ENCODE assay signal across 10 cellular contexts in the genomic region with DNA sequence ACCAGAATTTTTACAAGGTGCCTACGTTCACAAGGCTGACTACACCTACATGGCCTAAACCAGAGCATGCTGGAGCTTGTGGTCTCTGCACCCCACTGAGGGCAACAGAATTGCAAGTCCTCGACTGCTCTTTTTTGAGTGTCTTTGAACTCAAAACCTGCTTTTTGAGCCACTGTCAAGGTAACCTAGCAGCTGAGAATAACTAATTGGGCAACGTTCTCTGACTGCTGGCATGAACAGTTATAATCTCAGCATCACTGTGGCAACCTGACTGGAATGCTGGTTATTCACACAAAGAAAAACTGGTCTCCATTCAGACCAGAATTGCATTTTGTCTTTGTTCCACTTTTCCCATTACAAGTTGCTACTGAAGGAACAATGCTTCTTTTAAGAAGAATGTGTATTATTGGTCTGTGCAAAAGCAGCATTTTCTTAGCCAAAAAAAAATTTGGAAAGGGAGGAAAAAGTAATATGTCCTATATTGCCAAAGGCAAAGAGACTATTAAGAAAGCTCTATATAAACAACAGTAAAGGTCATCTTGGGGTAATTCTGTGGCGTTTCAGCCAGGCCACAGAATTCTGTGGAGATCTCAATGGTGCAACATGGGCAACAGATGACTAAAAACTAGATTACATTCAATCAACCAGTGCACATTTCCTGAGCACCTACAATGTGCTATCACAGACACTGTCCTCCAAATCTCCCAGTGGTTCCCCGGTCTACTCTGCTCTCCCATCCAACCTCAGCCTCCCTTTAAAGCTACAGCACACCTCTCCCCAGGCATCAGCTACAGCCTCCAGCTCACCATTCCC.
A peak's percentile ranks its signal among the peaks of the same experiment; 100 is the strongest.
DNase-seq lines count a peak whose midpoint lies in the region; ATAC-seq, FAIRE-seq and TF ChIP-seq lines count a peak whose summit lies in the region.
"Had no signal": no experiment of that assay in that cellular context is flagged by ENCODE, and none has a peak within 500 bp of the region (broad histone marks: within the 10 kb centered on the region; RNA-seq: fewer than 3 reads in every experiment).

No MANE protein-coding gene starts in this region.

- H4K8ac ChIP-seq in H1 (ENCODE audit: extremely low read depth, insufficient read depth, low read length), result no peak overlapping the region

- no peak overlapping the region for H2BK120ac ChIP-seq in H1 (replicated peaks; ENCODE audit: low read depth, low read length)

- H3K36me3 ChIP-seq in H1 (ENCODE audit: control insufficient read depth in 2 of 4, insufficient read depth in 4 of 4, low read length in 3 of 4), result no peaks in the 10 kb centered on the region
- H3K36me3 ChIP-seq in CD8-positive, alpha-beta memory T cell (ENCODE audit: insufficient read depth, low read length), result no peaks in the 10 kb centered on the region

- no peak for TF ChIP-seq POLR2A in H1 (IDR thresholded peaks at IDR 0.05; ENCODE audit: control extremely low read depth in 1 of 2, low read depth in 2 of 2, low read length in 2 of 2)

- peak overlapping the region in 2 of 8 donors; percentile 17 to 50 for H3K27ac Mint-ChIP-seq in CD8-positive, alpha-beta memory T cell
- H3K27ac Mint-ChIP-seq: activated CD8-positive, alpha-beta T cell treated with anti-CD3 and anti-CD28 coated beads, Interleukin-2, amount 10 ng/mL, durations not matched to agents 7 days and 5 days had no signal

- H2BK5ac ChIP-seq in H1 (ENCODE audit: low read depth, low read length), result no peak overlapping the region; the same call in 1 of the 2 replicates

- no peak overlapping the region for H2BK15ac ChIP-seq in H1 (ENCODE audit: low read length)

- H3K27ac ChIP-seq in H1 (ENCODE audit: low read depth, low read length), result no peak overlapping the region
- no peak overlapping the region for H3K27ac ChIP-seq in CD8-positive, alpha-beta memory T cell (ENCODE audit: low read depth, low read length)

- peak; percentile 71 for ATAC-seq in GM19351 (IDR thresholded peaks at IDR 0.05; ENCODE audit: unreplicated experiment)
- no peak for ATAC-seq in GM19397 (IDR thresholded peaks at IDR 0.05; ENCODE audit: unreplicated experiment)
- ATAC-seq: activated CD8-positive, alpha-beta T cell treated with anti-CD3 and anti-CD28 coated beads, Interleukin-2, amount 10 ng/mL, durations not matched to agents 7 days and 5 days had no signal

- peaks cover 0 to 2% of the 10 kb centered on the region in 2 experiments for H4K20me1 ChIP-seq in H1 (replicated peaks in 1 of 2; ENCODE audit: control insufficient read depth in 1 of 2, insufficient read depth in 2 of 2, low read length in 2 of 2)

- H4K91ac ChIP-seq in H1 (replicated peaks; ENCODE audit: insufficient read length, low read length), result no peak overlapping the region

- H3K14ac ChIP-seq in H1 (ENCODE audit: insufficient read length), result no peak overlapping the region

- peak overlapping the region; percentile 68 for H2BK12ac ChIP-seq in H1 (ENCODE audit: low read depth, low read length)

- H3K23ac ChIP-seq in H1 (ENCODE audit: insufficient read length), result no peak overlapping the region

- H3K27me3 Mint-ChIP-seq in CD8-positive, alpha-beta memory T cell, result no peaks in the 10 kb centered on the region

- H3K56ac ChIP-seq in H1 (replicated peaks; ENCODE audit: insufficient read length, low read depth, low read length), result no peak overlapping the region

- H2AFZ ChIP-seq in H1 (ENCODE audit: low read length), result no peak overlapping the region

- H3K4me3 ChIP-seq in H1 (ENCODE audit: extremely low read depth in 1 of 4, insufficient read depth in 2 of 4, low read depth in 3 of 4, low read length in 4 of 4), result no peak overlapping the region
- no peak overlapping the region for H3K4me3 ChIP-seq in CD8-positive, alpha-beta memory T cell (ENCODE audit: low read length)

- CTCF ChIA-PET in H1 (lab: Charles Lee; ENCODE audit: partially characterized antibody), result interaction anchor here (0.8 to 3.5 kb wide), 6 partner anchors 9 to 70 kb away, joined by 3 to 18 read pairs (median 4); no protein-coding TSS in a partner anchor
- CTCF ChIA-PET in CD8-positive, alpha-beta memory T cell (lab: Charles Lee), result interaction anchor here (1.3 kb wide), 1 partner anchor 196 kb away, joined by 3 read pairs; no protein-coding TSS in a partner anchor

- POLR2A ChIA-PET in H1 (lab: Charles Lee; ENCODE audit: partially characterized antibody), result interaction anchor here (0.7 to 1.5 kb wide), 3 partner anchors 10 to 177 kb away, joined by 3 to 5 read pairs (median 3); no protein-coding TSS in a partner anchor
- POLR2A ChIA-PET in CD8-positive, alpha-beta memory T cell (lab: Charles Lee), result no interaction called here

- WGBS in H1 (ENCODE audit: extremely low coverage in 1 of 2, insufficient coverage in 1 of 2, insufficient read length in 1 of 2, insufficient replicate concordance in 2 of 2, low coverage in 1 of 2, low lambda C conversion rate in 2 of 2, missing lambda C conversion rate in 1 of 2), 2 experiments, result 46% methylated on average over 5 of the region's 5 CpGs; no CpG with 5 or more reads in 1 of the 2 experiments

- no peak overlapping the region for H3K4ac ChIP-seq in H1 (replicated peaks; ENCODE audit: insufficient read length, low read depth, low read length)

- TF ChIP-seq RAD21 in H1 (IDR thresholded peaks at IDR 0.05 in 1 of 2, conservative IDR thresholded peaks at IDR 0.05 in 1 of 2; ENCODE audit: low read depth in 2 of 2, low read length in 2 of 2), result no peak

- TF ChIP-seq EP300 in H1 (IDR thresholded peaks at IDR 0.05; ENCODE audit: borderline replicate concordance in 1 of 2, low read depth in 2 of 2, low read length in 2 of 2), result no peak

- no peak overlapping the region for H3K18ac ChIP-seq in H1 (ENCODE audit: extremely low read depth, low read length)

- no peaks in the 10 kb centered on the region for H3K27me3 ChIP-seq in H1 (replicated peaks in 1 of 4; ENCODE audit: control insufficient read depth in 3 of 4, extremely low read depth in 1 of 4, insufficient read depth in 3 of 4, low read length in 3 of 4)
- H3K27me3 ChIP-seq in CD8-positive, alpha-beta memory T cell (ENCODE audit: insufficient read depth, low read length, poor library complexity, severe bottlenecking), result no peaks in the 10 kb centered on the region

- peaks cover 65 to 89% (median 89%) of the 10 kb centered on the region in 3 donors for H3K4me1 Mint-ChIP-seq in CD8-positive, alpha-beta memory T cell

- H3K4me2 ChIP-seq in H1 (ENCODE audit: insufficient read depth in 1 of 2, low read depth in 2 of 2, low read length in 2 of 2), result peak overlapping the region; percentile 39 to 63

- no peak overlapping the region for H4K5ac ChIP-seq in H1 (ENCODE audit: insufficient read length, low read depth, low read length)

- H3K36me3 Mint-ChIP-seq in CD8-positive, alpha-beta memory T cell, result peaks cover 0 to 6% (median 4%) of the 10 kb centered on the region in 3 donors

- peaks cover 0 to 46% of the 10 kb centered on the region in 2 experiments; a peak in 2 of 4 replicates for H3K79me2 ChIP-seq in H1 (ENCODE audit: control insufficient read depth in 1 of 2, insufficient read depth in 2 of 2, low read length in 2 of 2)

- no peaks in the 10 kb centered on the region for H3K9me3 Mint-ChIP-seq in CD8-positive, alpha-beta memory T cell

- no peaks in the 10 kb centered on the region; the same call in 1 of the 2 replicates for H3K23me2 ChIP-seq in H1 (ENCODE audit: low read depth, low read length)

- no peak for FAIRE-seq in H1 (lab: Jason Lieb, UNC)
- FAIRE-seq: HTR-8/SVneo had no signal

- no peak for TF ChIP-seq CTCF in H1 (IDR thresholded peaks at IDR 0.05; ENCODE audit: control extremely low read depth in 1 of 3, insufficient read depth in 1 of 3, low read depth in 1 of 3, low read length in 3 of 3)

- H2AK5ac ChIP-seq in H1 (ENCODE audit: low read depth, low read length), result no peak overlapping the region

- H3K79me1 ChIP-seq in H1 (ENCODE audit: low read depth, low read length), result peaks cover 2% of the 10 kb centered on the region; the same call in 1 of the 2 replicates

- peaks cover 0 to 23% (median 18%) of the 10 kb centered on the region in 4 experiments; a peak in 4 of 7 replicates for H3K4me1 ChIP-seq in H1 (replicated peaks in 1 of 4; ENCODE audit: control insufficient read depth in 3 of 4, insufficient read depth in 4 of 4, low read length in 3 of 4)
- peaks cover 34% of the 10 kb centered on the region for H3K4me1 ChIP-seq in CD8-positive, alpha-beta memory T cell (ENCODE audit: insufficient read depth, low read length)

- H3K9ac ChIP-seq in H1 (replicated peaks in 1 of 4; ENCODE audit: extremely low read depth in 1 of 4, low read depth in 3 of 4, low read length in 3 of 4), result no peak overlapping the region

- peak overlapping the region; percentile 29; the same call in 1 of the 2 replicates for H2BK20ac ChIP-seq in H1 (ENCODE audit: low read length)

- DNase-seq in LHCN-M2 (ENCODE audit: low read depth) (peak; percentile 39), H1 (ENCODE audit: low read depth in 1 of 2, low spot score in 2 of 2) (no peak), putamen (ENCODE audit: low spot score) (peak; percentile 75), NCI-H1417 treated with DMSO at 0.1 percent for 48 hours (lab: John Stamatoyannopoulos, UW) (no peak)
- DNase-seq in activated CD4-positive, alpha-beta T cell treated with anti-CD3 and anti-CD28 coated beads for 48 hours, result no peak
- no peak for DNase-seq in CD8-positive, alpha-beta memory T cell
- DNase-seq: activated CD8-positive, alpha-beta T cell treated with anti-CD3 and anti-CD28 coated beads, Interleukin-2, amount 10 ng/mL, durations not matched to agents 7 days and 5 days had no signal

- H3K4me3 Mint-ChIP-seq in CD8-positive, alpha-beta memory T cell, result peak overlapping the region in 1 of 7 donors; percentile 27
- H3K4me3 Mint-ChIP-seq: activated CD8-positive, alpha-beta T cell treated with anti-CD3 and anti-CD28 coated beads, Interleukin-2, amount 10 ng/mL, durations not matched to agents 7 days and 5 days had no signal

- no peaks in the 10 kb centered on the region for H3K9me3 ChIP-seq in H1 (ENCODE audit: insufficient read depth in 2 of 2, low read depth in 1 of 2, low read length in 1 of 2)
- H3K9me3 ChIP-seq in CD8-positive, alpha-beta memory T cell (ENCODE audit: low read length), result no peaks in the 10 kb centered on the region

TF ChIP-seq in H1, 55 proteins besides CTCF, POLR2A, EP300 and RAD21 (continues in another document):
- TF ChIP-seq KDM5A (IDR thresholded peaks at IDR 0.05; ENCODE audit: low read length), result no peak
- TF ChIP-seq SRF (IDR thresholded peaks at IDR 0.05; ENCODE audit: low read depth, low read length), result no peak
- no peak for TF ChIP-seq POLR2AphosphoS5 (IDR thresholded peaks at IDR 0.05; ENCODE audit: low read depth, low read length)
- TF ChIP-seq, protein P1, sequence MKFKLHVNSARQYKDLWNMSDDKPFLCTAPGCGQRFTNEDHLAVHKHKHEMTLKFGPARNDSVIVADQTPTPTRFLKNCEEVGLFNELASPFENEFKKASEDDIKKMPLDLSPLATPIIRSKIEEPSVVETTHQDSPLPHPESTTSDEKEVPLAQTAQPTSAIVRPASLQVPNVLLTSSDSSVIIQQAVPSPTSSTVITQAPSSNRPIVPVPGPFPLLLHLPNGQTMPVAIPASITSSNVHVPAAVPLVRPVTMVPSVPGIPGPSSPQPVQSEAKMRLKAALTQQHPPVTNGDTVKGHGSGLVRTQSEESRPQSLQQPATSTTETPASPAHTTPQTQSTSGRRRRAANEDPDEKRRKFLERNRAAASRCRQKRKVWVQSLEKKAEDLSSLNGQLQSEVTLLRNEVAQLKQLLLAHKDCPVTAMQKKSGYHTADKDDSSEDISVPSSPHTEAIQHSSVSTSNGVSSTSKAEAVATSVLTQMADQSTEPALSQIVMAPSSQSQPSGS (IDR thresholded peaks at IDR 0.05; ENCODE audit: low read length), result no peak

Comparison
In these comparisons a context has a peak if more than half of its experiments do, and no peak if none do; other contexts are left out.
1. DNase-seq: peak in LHCN-M2 (single experiment) and putamen (single experiment); none in H1 (0 of 2), activated CD4-positive, alpha-beta T cell treated with anti-CD3 and anti-CD28 coated beads for 48 hours (single experiment), NCI-H1417 treated with DMSO at 0.1 percent for 48 hours (single experiment) and CD8-positive, alpha-beta memory T cell (0 of 5).